Comparison of ENCODE assay signal across 1 cellular context in genomic region chr1:107512836-107513235, GRCh38.
TF ChIP-seq lines count a peak whose summit lies in the region.

No MANE protein-coding gene starts in this region.

TF ChIP-seq in GM12878, 131 proteins besides CTCF, POLR2A, EP300 and RAD21:
- 0 out of 2 replicates have a peak, but pooled peaks have one; percentile 16 for TF ChIP-seq MTA2 (IDR thresholded peaks at IDR 0.05; ENCODE audit: low read depth)
- TF ChIP-seq BACH1 (IDR thresholded peaks at IDR 0.05; ENCODE audit: borderline replicate concordance) = no peak
TF ChIP-seq in GM12878: peak in this region for 1.
